ENCODE assay signal across 1 cellular context in the genomic region with DNA sequence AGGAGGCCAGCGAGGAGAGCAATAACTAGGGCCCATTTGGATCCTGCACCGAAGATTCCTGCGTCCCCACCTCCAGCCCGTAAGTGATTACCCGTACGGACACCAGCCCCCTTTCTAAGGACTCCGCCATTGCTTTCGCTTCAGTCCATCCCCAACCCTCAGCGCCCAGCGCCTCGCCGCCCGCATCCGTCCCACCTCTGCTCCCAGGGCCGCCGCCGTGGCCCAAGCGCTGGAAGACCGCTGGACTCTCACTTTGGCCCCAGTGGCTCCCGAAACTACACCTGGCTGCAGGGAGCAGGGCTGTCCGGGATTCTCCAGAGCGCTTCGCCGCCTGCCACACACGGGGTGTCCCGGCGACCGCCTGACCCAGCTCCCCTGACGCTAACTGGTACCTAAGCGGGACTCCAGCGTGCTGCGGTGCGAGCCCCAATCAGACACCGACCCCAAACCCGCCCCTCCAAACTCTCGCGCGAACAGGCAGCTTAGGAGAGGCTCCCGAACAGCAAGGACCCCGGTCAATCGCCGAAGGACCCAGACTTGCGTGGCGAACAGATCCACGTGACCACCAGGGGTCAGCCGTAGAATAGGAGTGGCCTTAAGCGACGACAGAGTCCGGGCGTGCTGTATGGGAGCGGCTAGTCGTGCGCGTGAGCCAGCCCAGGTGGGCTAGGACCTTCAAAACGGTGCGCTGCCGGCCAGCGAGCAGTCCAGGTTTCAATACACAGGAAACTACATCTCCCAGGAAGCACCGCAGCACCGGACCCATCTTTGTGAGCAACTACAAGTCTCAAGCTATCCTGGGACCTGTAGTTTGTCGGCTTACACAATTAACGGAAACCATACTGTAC.
TF ChIP-seq lines count a peak whose summit lies in the region.

CNPY2 (minus strand) TSS at position 363 of the 848 bp plus-strand sequence. CDS start 771 bp downstream, outside the sequence.

TF ChIP-seq in HepG2, 621 proteins besides CTCF, POLR2A, EP300 and RAD21 (continued from another document and continues in another):
- TF ChIP-seq ZNF101 (CRISPR knock-in tag; IDR thresholded peaks at IDR 0.05; ENCODE audit: borderline replicate concordance, low read depth): no peak
- peak; percentile 75; the same call in 1 of the 2 replicates for TF ChIP-seq ZNF557 (CRISPR knock-in tag; IDR thresholded peaks at IDR 0.05)
- TF ChIP-seq MIXL1 (CRISPR knock-in tag; IDR thresholded peaks at IDR 0.05): peak; percentile 54; the same call in 1 of the 2 replicates
- TF ChIP-seq PRMT3 (CRISPR knock-in tag; IDR thresholded peaks at IDR 0.05; ENCODE audit: borderline replicate concordance, low read depth): no peak
- no peak for TF ChIP-seq SCMH1 (CRISPR knock-in tag; IDR thresholded peaks at IDR 0.05; ENCODE audit: borderline replicate concordance)
- TF ChIP-seq NR2F2 (IDR thresholded peaks at IDR 0.05; ENCODE audit: borderline replicate concordance, low read depth): peak; percentile 10; the same call in 1 of the 2 replicates
- TF ChIP-seq JUND (CRISPR knock-in tag; IDR thresholded peaks at IDR 0.05): no peak
- TF ChIP-seq, protein P1, sequence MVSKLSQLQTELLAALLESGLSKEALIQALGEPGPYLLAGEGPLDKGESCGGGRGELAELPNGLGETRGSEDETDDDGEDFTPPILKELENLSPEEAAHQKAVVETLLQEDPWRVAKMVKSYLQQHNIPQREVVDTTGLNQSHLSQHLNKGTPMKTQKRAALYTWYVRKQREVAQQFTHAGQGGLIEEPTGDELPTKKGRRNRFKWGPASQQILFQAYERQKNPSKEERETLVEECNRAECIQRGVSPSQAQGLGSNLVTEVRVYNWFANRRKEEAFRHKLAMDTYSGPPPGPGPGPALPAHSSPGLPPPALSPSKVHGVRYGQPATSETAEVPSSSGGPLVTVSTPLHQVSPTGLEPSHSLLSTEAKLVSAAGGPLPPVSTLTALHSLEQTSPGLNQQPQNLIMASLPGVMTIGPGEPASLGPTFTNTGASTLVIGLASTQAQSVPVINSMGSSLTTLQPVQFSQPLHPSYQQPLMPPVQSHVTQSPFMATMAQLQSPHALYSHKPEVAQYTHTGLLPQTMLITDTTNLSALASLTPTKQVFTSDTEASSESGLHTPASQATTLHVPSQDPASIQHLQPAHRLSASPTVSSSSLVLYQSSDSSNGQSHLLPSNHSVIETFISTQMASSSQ (IDR thresholded peaks at IDR 0.05; ENCODE audit: low read depth): no peak; the same call in 1 of the 2 replicates
- TF ChIP-seq, protein P1 (CRISPR knock-in tag; IDR thresholded peaks at IDR 0.05; ENCODE audit: borderline replicate concordance): no peak
- TF ChIP-seq MIER3 (CRISPR knock-in tag; IDR thresholded peaks at IDR 0.05; ENCODE audit: borderline replicate concordance): no peak
- peak; percentile 83 for TF ChIP-seq ZNF44 (CRISPR knock-in tag; IDR thresholded peaks at IDR 0.05)
- peak; percentile 63; the same call in 1 of the 2 replicates for TF ChIP-seq ZNF414 (CRISPR knock-in tag; IDR thresholded peaks at IDR 0.05)
- TF ChIP-seq HMGXB4 (CRISPR knock-in tag; IDR thresholded peaks at IDR 0.05; ENCODE audit: borderline replicate concordance in 1 of 2, low read depth in 1 of 2): peak; percentile 88 to 93
- no peak for TF ChIP-seq NFIC (IDR thresholded peaks at IDR 0.05; ENCODE audit: low read length)
- TF ChIP-seq ZNF333 (CRISPR knock-in tag; IDR thresholded peaks at IDR 0.05; ENCODE audit: borderline replicate concordance): no peak
- TF ChIP-seq ZNF468 (CRISPR knock-in tag; IDR thresholded peaks at IDR 0.05): no peak
- TF ChIP-seq TP53 (CRISPR knock-in tag; conservative IDR thresholded peaks at IDR 0.05): 0 out of 2 replicates have a peak, but pooled peaks have one; percentile 86
- 0 out of 2 replicates have a peak, but pooled peaks have one; percentile 46 for TF ChIP-seq ZBTB10 (CRISPR knock-in tag; IDR thresholded peaks at IDR 0.05; ENCODE audit: borderline replicate concordance)
- TF ChIP-seq RBM22 (optimal IDR thresholded peaks at IDR 0.05; ENCODE audit: low read length): no peak
- TF ChIP-seq ZNF232 (CRISPR knock-in tag; IDR thresholded peaks at IDR 0.05; ENCODE audit: borderline replicate concordance): peak; percentile 81; the same call in 1 of the 2 replicates
- TF ChIP-seq AGO1 (IDR thresholded peaks at IDR 0.05; ENCODE audit: low read depth, low read length, poor library complexity, severe bottlenecking): no peak
- no peak for TF ChIP-seq ZBTB1 (CRISPR knock-in tag; IDR thresholded peaks at IDR 0.05; ENCODE audit: borderline replicate concordance)
- TF ChIP-seq ZNF235 (CRISPR knock-in tag; IDR thresholded peaks at IDR 0.05; ENCODE audit: borderline replicate concordance): no peak
- no peak for TF ChIP-seq ARID2 (CRISPR knock-in tag; IDR thresholded peaks at IDR 0.05; ENCODE audit: borderline replicate concordance)
- TF ChIP-seq PITX1 (CRISPR knock-in tag; IDR thresholded peaks at IDR 0.05): peak; percentile 65
- peak; percentile 56; the same call in 1 of the 2 replicates for TF ChIP-seq CREB1 (IDR thresholded peaks at IDR 0.05)
- TF ChIP-seq CREB1 (CRISPR knock-in tag; IDR thresholded peaks at IDR 0.05): peak; percentile 85
- TF ChIP-seq SNAPC4 (CRISPR knock-in tag; IDR thresholded peaks at IDR 0.05): no peak; the same call in 1 of the 2 replicates
- TF ChIP-seq CCAR2 (optimal IDR thresholded peaks at IDR 0.05; ENCODE audit: low read depth, low read length): peak; percentile 76
- TF ChIP-seq SMAD1 (CRISPR knock-in tag; IDR thresholded peaks at IDR 0.05; ENCODE audit: borderline replicate concordance, low read depth): no peak
- no peak for TF ChIP-seq ZNF280D (CRISPR knock-in tag; IDR thresholded peaks at IDR 0.05)
- peak; percentile 17; the same call in 1 of the 2 replicates for TF ChIP-seq MIER2 (CRISPR knock-in tag; IDR thresholded peaks at IDR 0.05)
- peak; percentile 36 for TF ChIP-seq ATF1 (CRISPR knock-in tag; IDR thresholded peaks at IDR 0.05)
- peak; percentile 45; the same call in 1 of the 2 replicates for TF ChIP-seq ESRRA (CRISPR knock-in tag; IDR thresholded peaks at IDR 0.05; ENCODE audit: low read depth)
- no peak for TF ChIP-seq SOX6 (IDR thresholded peaks at IDR 0.05)
- peak; percentile 72 for TF ChIP-seq SOX6 (CRISPR knock-in tag; IDR thresholded peaks at IDR 0.05)
- TF ChIP-seq TAF15 (IDR thresholded peaks at IDR 0.05; ENCODE audit: low read depth, low read length, poor library complexity, severe bottlenecking): no peak
